Comparison of ENCODE assay signal across 17 cellular contexts in genomic region chr18:79432376-79433120, GRCh38.
A peak's percentile ranks its signal among the peaks of the same experiment; 100 is the strongest.
DNase-seq lines count a peak whose midpoint lies in the region; ATAC-seq and TF ChIP-seq lines count a peak whose summit lies in the region.
"Had no signal": no experiment of that assay in that cellular context is flagged by ENCODE, and none has a peak within 500 bp of the region (broad histone marks: within the 10 kb centered on the region; RNA-seq: fewer than 3 reads in every experiment).

No MANE protein-coding gene starts in this region.

- DNase-seq in stimulated activated naive CD8-positive, alpha-beta T cell treated with anti-CD3 and anti-CD28 coated beads, Interleukin-15, Interleukin-2, amounts not matched to agents 100 U/mL and 50 U/mL, for 24 hours: no peak
- no peak for DNase-seq in nephron progenitor cell
- DNase-seq in SW480 (ENCODE audit: low spot score): no peak
- no peak for DNase-seq in NCI-H187 (lab: John Stamatoyannopoulos, UW)
- DNase-seq: CD8-positive, alpha-beta memory T cell; Karpas-422; MV-4-11; NCI-H1105 treated with DMSO at 0.1 percent for 48 hours; NCI-H2081; NCI-H2171; NCI-H345; NCI-H524 treated with DMSO at 0.1 percent for 48 hours; OCI-M1; Right ventricle myocardium superior had no signal

- ATAC-seq in stimulated activated naive CD8-positive, alpha-beta T cell treated with anti-CD3 and anti-CD28 coated beads, Interleukin-15, Interleukin-2, amounts not matched to agents 100 U/mL and 50 U/mL, for 24 hours: no peak
- ATAC-seq in HG02759 (IDR thresholded peaks at IDR 0.05; ENCODE audit: unreplicated experiment): no peak

- POLR2A ChIA-PET in HEK293 (lab: Yijun Ruan, JAX): no interaction called here

- H3K4me1 Mint-ChIP-seq in stimulated activated naive CD8-positive, alpha-beta T cell treated with anti-CD3 and anti-CD28 coated beads, Interleukin-15, Interleukin-2, amounts not matched to agents 100 ng/mL and 50 ng/mL, for 24 hours (ENCODE audit: low read depth): peaks cover 38% of the 10 kb centered on the region
- peaks cover 51% of the 10 kb centered on the region for H3K4me1 Mint-ChIP-seq in nephron progenitor cell

- CTCF ChIA-PET in HEK293 (lab: Yijun Ruan, JAX): no interaction called here

- H3K27ac Mint-ChIP-seq in stimulated activated naive CD8-positive, alpha-beta T cell treated with anti-CD3 and anti-CD28 coated beads, Interleukin-15, Interleukin-2, amounts not matched to agents 100 ng/mL and 50 ng/mL, for 24 hours: peak overlapping the region; percentile 33
- peak overlapping the region; percentile 81 for H3K27ac Mint-ChIP-seq in nephron progenitor cell

- no peak overlapping the region for H3K4me3 ChIP-seq in HEK293 (ENCODE audit: low read depth, low read length)

- no peaks in the 10 kb centered on the region for H3K9me3 ChIP-seq in HEK293 (ENCODE audit: control insufficient read depth, insufficient read depth, low read depth, low read length)

- H3K27me3 Mint-ChIP-seq in stimulated activated naive CD8-positive, alpha-beta T cell treated with anti-CD3 and anti-CD28 coated beads, Interleukin-15, Interleukin-2, amounts not matched to agents 100 ng/mL and 50 ng/mL, for 24 hours: no peaks in the 10 kb centered on the region
- H3K27me3 Mint-ChIP-seq in nephron progenitor cell (ENCODE audit: low read depth, poor library complexity): peaks cover 5% of the 10 kb centered on the region
- H3K27me3 Mint-ChIP-seq: CD8-positive, alpha-beta memory T cell had no signal

- H3K36me3 Mint-ChIP-seq in stimulated activated naive CD8-positive, alpha-beta T cell treated with anti-CD3 and anti-CD28 coated beads, Interleukin-15, Interleukin-2, amounts not matched to agents 100 ng/mL and 50 ng/mL, for 24 hours (ENCODE audit: low read depth): peaks cover 31% of the 10 kb centered on the region
- H3K36me3 Mint-ChIP-seq in nephron progenitor cell (ENCODE audit: low read depth): peaks cover 4% of the 10 kb centered on the region

- H3K9me3 Mint-ChIP-seq in stimulated activated naive CD8-positive, alpha-beta T cell treated with anti-CD3 and anti-CD28 coated beads, Interleukin-15, Interleukin-2, amounts not matched to agents 100 ng/mL and 50 ng/mL, for 24 hours: no peaks in the 10 kb centered on the region
- no peaks in the 10 kb centered on the region for H3K9me3 Mint-ChIP-seq in nephron progenitor cell
- H3K9me3 Mint-ChIP-seq: CD8-positive, alpha-beta memory T cell had no signal

- peaks cover 0 to 13% of the 10 kb centered on the region in 2 experiments; a peak in 2 of 3 replicates for H3K36me3 ChIP-seq in HEK293 (ENCODE audit: control insufficient read depth in 2 of 2, insufficient read depth in 1 of 2, low read length in 2 of 2)

- TF ChIP-seq CTCF in HEK293 (tag by site-specific recombination; IDR thresholded peaks at IDR 0.05) (no peak), nephron progenitor cell (IDR thresholded peaks at IDR 0.05) (no peak)

- H3K4me3 Mint-ChIP-seq in stimulated activated naive CD8-positive, alpha-beta T cell treated with anti-CD3 and anti-CD28 coated beads, Interleukin-15, Interleukin-2, amounts not matched to agents 100 ng/mL and 50 ng/mL, for 24 hours: no peak overlapping the region
- H3K4me3 Mint-ChIP-seq in nephron progenitor cell: no peak overlapping the region
- H3K4me3 Mint-ChIP-seq: CD8-positive, alpha-beta memory T cell had no signal

- no peaks in the 10 kb centered on the region for H3K4me1 ChIP-seq in HEK293 (ENCODE audit: control insufficient read depth, insufficient read depth, low read length)

- no peak overlapping the region for H3K27ac ChIP-seq in HEK293 (ENCODE audit: extremely low read depth, low read depth, low read length)

TF ChIP-seq in HEK293, 187 proteins besides CTCF, POLR2A, EP300 and RAD21:
- TF ChIP-seq PRDM1 (tag by site-specific recombination; IDR thresholded peaks at IDR 0.05) (no peak), ZNF670 (tag by site-specific recombination; IDR thresholded peaks at IDR 0.05; ENCODE audit: low read depth) (no peak), ZBTB49 (tag by site-specific recombination; IDR thresholded peaks at IDR 0.05; ENCODE audit: low read depth) (no peak), ZNF394 (tag by site-specific recombination; IDR thresholded peaks at IDR 0.05; ENCODE audit: borderline replicate concordance) (no peak), ZNF792 (tag by site-specific recombination; IDR thresholded peaks at IDR 0.05) (no peak), ZNF114 (tag by site-specific recombination; IDR thresholded peaks at IDR 0.05) (no peak), GLIS2 (tag by site-specific recombination; IDR thresholded peaks at IDR 0.05) (peak; percentile 12; the same call in 1 of the 2 replicates)
